13 cellular contexts compared by ENCODE assay signal in genomic region chrX:9882669-9883446, GRCh38.
DNase-seq lines count a peak whose midpoint lies in the region; ATAC-seq and TF ChIP-seq lines count a peak whose summit lies in the region.
"Had no signal": no experiment of that assay in that cellular context is flagged by ENCODE, and none has a peak within 500 bp of the region (broad histone marks: within the 10 kb centered on the region; RNA-seq: fewer than 3 reads in every experiment).

No MANE protein-coding gene starts in this region.

- H3K27me3 ChIP-seq in Panc1 (ENCODE audit: control insufficient read depth, insufficient read depth, low read length), result no peaks in the 10 kb centered on the region
- no peaks in the 10 kb centered on the region for H3K27me3 ChIP-seq in fibroblast of lung (ENCODE audit: control insufficient read depth, insufficient read depth, low read length)
- no peaks in the 10 kb centered on the region for H3K27me3 ChIP-seq in transverse colon
- H3K27me3 ChIP-seq: BLaER1 treated with 17β-estradiol and CSF1 and Interleukin-3, amounts not matched to agents 10 nM and 100 nM; body of pancreas had no signal

- H4K20me1 ChIP-seq in fibroblast of lung (ENCODE audit: control insufficient read depth, extremely low read depth, insufficient read depth, low read length), result no peaks in the 10 kb centered on the region
- H4K20me1 ChIP-seq: BLaER1 treated with 17β-estradiol and CSF1 and Interleukin-3, amounts not matched to agents 10 nM and 100 nM had no signal

- BruUV-seq in Panc1 (replicated peaks; lab: Mats Ljungman, UMichigan), result no TSS peak

- H3K36me3 ChIP-seq in Panc1 (ENCODE audit: control insufficient read depth, insufficient read depth, low read length) (no peaks in the 10 kb centered on the region), fibroblast of lung (ENCODE audit: control insufficient read depth, insufficient read depth, low read length) (no peaks in the 10 kb centered on the region), transverse colon (no peaks in the 10 kb centered on the region)
- H3K36me3 ChIP-seq: BLaER1 treated with 17β-estradiol and CSF1 and Interleukin-3, amounts not matched to agents 10 nM and 100 nM had no signal

- no peak overlapping the region for H3K9ac ChIP-seq in fibroblast of lung (ENCODE audit: insufficient read depth, low read length)
- H3K9ac ChIP-seq: BLaER1 treated with 17β-estradiol and CSF1 and Interleukin-3, amounts not matched to agents 10 nM and 100 nM had no signal

- DNase-seq in GM13977 (ENCODE audit: low spot score), result no peak
- DNase-seq in Panc1 (ENCODE audit: low read depth, low spot score), result no peak
- DNase-seq in fibroblast of lung (ENCODE audit: low read depth in 2 of 2), result peak; percentile 38 to 58
- no peak for DNase-seq in activated T-cell treated with anti-CD3 and anti-CD28 coated beads for 4 hours
- no peak for DNase-seq in transverse colon
- DNase-seq: body of pancreas, NCI-H2029 treated with DMSO at 0.1 percent for 48 hours had no signal

- no peaks in the 10 kb centered on the region for H3K27me3 Mint-ChIP-seq in nephron (ENCODE audit: low read depth)

- no peak for TF ChIP-seq EP300 in transverse colon (IDR thresholded peaks at IDR 0.05; ENCODE audit: low read depth)

- peaks cover 4% of the 10 kb centered on the region for H3K9me3 Mint-ChIP-seq in nephron
- H3K9me3 Mint-ChIP-seq: IgD-negative memory B cell had no signal

- WGBS in transverse colon (ENCODE audit: low coverage in 1 of 2), 2 donors, result 54% methylated on average over 15 of the region's 15 CpGs; no CpG with 5 or more reads in 1 of the 2 donors

- POLR2A ChIA-PET in Panc1 (lab: Charles Lee), result no interaction called here

- peak; percentile 28 for TF ChIP-seq CTCF in GM13977 (IDR thresholded peaks at IDR 0.05; ENCODE audit: extremely low read depth, insufficient read depth, missing control alignments)
- TF ChIP-seq CTCF in Panc1 (IDR thresholded peaks at IDR 0.05), result peak; percentile 33
- peak in 1 of 2 donors; percentile 8 for TF ChIP-seq CTCF in fibroblast of lung (conservative IDR thresholded peaks at IDR 0.05 in 1 of 2, IDR thresholded peaks at IDR 0.05 in 1 of 2; ENCODE audit: low read depth in 1 of 2, low read length in 2 of 2)
- TF ChIP-seq CTCF in nephron (IDR thresholded peaks at IDR 0.05; ENCODE audit: unreplicated experiment in 3 of 3), result peak in 1 of 3 experiments; percentile 11
- TF ChIP-seq CTCF in transverse colon (IDR thresholded peaks at IDR 0.05), result no peak

- H2AFZ ChIP-seq in fibroblast of lung (ENCODE audit: low read length), result no peak overlapping the region

- CTCF ChIA-PET in Panc1 (lab: Charles Lee), result no interaction called here

- intact Hi-C loops in Panc1 (cut with micrococcal nuclease; ENCODE audit: unreplicated experiment), result loop anchor here (2.0 kb wide), 1 partner anchor 84 kb away; the partner anchor contains the start of gene CLDN34
- intact Hi-C loops in transverse colon (cut with DNase I; ENCODE audit: low total_unique reads), result no loop called here

- TF ChIP-seq POLR2A in transverse colon (IDR thresholded peaks at IDR 0.05), result no peak

- H3K4me1 Mint-ChIP-seq in nephron, result peaks cover 33% of the 10 kb centered on the region
- H3K4me1 Mint-ChIP-seq: IgD-negative memory B cell had no signal

- ATAC-seq in Panc1 (no peak), GM19455 (IDR thresholded peaks at IDR 0.05; ENCODE audit: unreplicated experiment) (no peak), HG03280 (IDR thresholded peaks at IDR 0.05; ENCODE audit: unreplicated experiment) (no peak)
- ATAC-seq: body of pancreas, sciatic nerve had no signal

- H3K79me2 ChIP-seq in fibroblast of lung (ENCODE audit: control insufficient read depth, insufficient read depth, low read length), result no peaks in the 10 kb centered on the region

- H3K27ac ChIP-seq in Panc1 (ENCODE audit: low read length), result no peak overlapping the region
- no peak overlapping the region for H3K27ac ChIP-seq in fibroblast of lung (ENCODE audit: insufficient read depth, low read length)
- H3K27ac ChIP-seq in transverse colon, result no peak overlapping the region
- H3K27ac ChIP-seq: BLaER1 treated with 17β-estradiol and CSF1 and Interleukin-3, amounts not matched to agents 10 nM and 100 nM; body of pancreas had no signal

- in situ Hi-C loops in GM13977 (cut with MboI; ENCODE audit: low pct_unique_long_range_greater_than_20kb, low sequenced_read_pairs, unreplicated experiment), result no loop called here
- in situ Hi-C loops in Panc1 (cut with HindIII; ENCODE audit: low pct_unique_long_range_greater_than_20kb, low sequenced_read_pairs), result no loop called here
- in situ Hi-C loops in transverse colon (cut with MboI; ENCODE audit: low pct_ligation_motif_present in 1 of 4, low pct_unique_long_range_greater_than_20kb in 1 of 4, low sequenced_read_pairs in 3 of 4), result loop anchor here in 3 of 4 donors (25.0 kb wide), 2 partner anchors 104 to 229 kb away; no protein-coding TSS in a partner anchor

- no peaks in the 10 kb centered on the region for H3K9me3 ChIP-seq in Panc1 (ENCODE audit: control insufficient read depth, insufficient read depth, low read depth, low read length)
- no peaks in the 10 kb centered on the region for H3K9me3 ChIP-seq in fibroblast of lung (ENCODE audit: control insufficient read depth, insufficient read depth, low read depth, low read length)
- H3K9me3 ChIP-seq in transverse colon, result no peaks in the 10 kb centered on the region
- H3K9me3 ChIP-seq: BLaER1 treated with 17β-estradiol and CSF1 and Interleukin-3, amounts not matched to agents 10 nM and 100 nM; body of pancreas had no signal

- H3K4me3 ChIP-seq in Panc1 (ENCODE audit: low read depth in 2 of 2, low read length in 2 of 2), result no peak overlapping the region
- H3K4me3 ChIP-seq in fibroblast of lung (replicated peaks in 1 of 4; ENCODE audit: control extremely low read depth in 1 of 4, insufficient read depth in 1 of 4, low read depth in 3 of 4, low read length in 4 of 4), result no peak overlapping the region
- H3K4me3 ChIP-seq in transverse colon, result no peak overlapping the region
- H3K4me3 ChIP-seq: BLaER1 treated with 17β-estradiol and CSF1 and Interleukin-3, amounts not matched to agents 10 nM and 100 nM; body of pancreas had no signal

- peak overlapping the region; percentile 93 to 95 (median 94) for H3K27ac Mint-ChIP-seq in nephron
- H3K27ac Mint-ChIP-seq: IgD-negative memory B cell had no signal

- H3K4me3 Mint-ChIP-seq in nephron, result peak overlapping the region in 2 of 3 experiments; percentile 20 to 53
- H3K4me3 Mint-ChIP-seq: IgD-negative memory B cell had no signal

- no peak overlapping the region for H3K4me2 ChIP-seq in fibroblast of lung (ENCODE audit: extremely low read depth, insufficient read depth, low read length)

- H3K36me3 Mint-ChIP-seq in nephron (ENCODE audit: low read depth), result peaks cover 13% of the 10 kb centered on the region
- H3K36me3 Mint-ChIP-seq: IgD-negative memory B cell had no signal

- H3K4me1 ChIP-seq in Panc1 (ENCODE audit: control insufficient read depth, insufficient read depth, low read length), result no peaks in the 10 kb centered on the region
- no peaks in the 10 kb centered on the region for H3K4me1 ChIP-seq in fibroblast of lung (ENCODE audit: control insufficient read depth, extremely low read depth, insufficient read depth, low read length)
- H3K4me1 ChIP-seq in transverse colon, result no peaks in the 10 kb centered on the region

Comparison
In these comparisons a context has a peak if more than half of its experiments do, and no peak if none do; other contexts are left out.
1. DNase-seq: peak in fibroblast of lung (2 of 2); none in GM13977 (single experiment), Panc1 (single experiment), activated T-cell treated with anti-CD3 and anti-CD28 coated beads for 4 hours (single experiment) and transverse colon (single experiment).
2. CTCF ChIP-seq: peak in GM13977 (single experiment) and Panc1 (single experiment); none in transverse colon (0 of 5).
3. in situ Hi-C loops: an anchor here in transverse colon (25.0 kb wide); none called in GM13977 and Panc1.